1 cellular context compared by ENCODE assay signal in the genomic region with DNA sequence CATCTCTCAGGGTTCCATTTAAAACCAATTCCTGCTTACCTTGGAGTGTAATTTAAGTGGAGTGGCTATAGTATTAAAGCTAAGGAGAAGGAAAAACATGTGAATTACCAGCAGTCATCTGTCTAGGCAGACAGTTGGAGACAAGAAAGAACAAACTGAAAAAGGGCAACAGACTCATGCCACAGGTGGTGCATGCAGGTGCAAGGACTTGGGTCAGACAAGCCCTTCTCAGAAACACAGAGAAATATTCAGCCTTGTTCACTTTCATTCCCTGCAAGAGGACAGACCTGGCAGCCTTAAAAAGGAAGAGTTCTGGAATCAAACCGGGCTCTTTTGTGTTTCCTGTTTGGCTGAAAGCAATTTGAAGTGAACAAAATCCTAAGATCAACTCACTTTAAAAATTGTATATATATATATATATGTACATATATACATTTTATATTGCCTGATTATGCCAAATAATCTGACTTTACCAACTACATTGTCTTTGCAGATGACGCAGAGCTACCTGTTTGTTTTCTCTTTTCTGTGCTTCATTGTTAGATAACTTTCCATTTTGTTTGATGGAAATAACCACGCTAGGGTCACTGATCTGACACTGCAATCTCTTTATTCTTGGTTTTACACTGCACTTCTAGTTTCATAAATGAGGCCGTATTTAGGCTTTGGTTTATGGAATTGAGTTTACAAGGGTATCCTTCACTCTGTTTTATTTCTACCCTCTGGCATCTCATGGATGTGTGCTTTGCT.
TF ChIP-seq lines count a peak whose summit lies in the region.

No MANE protein-coding gene starts in this region.

TF ChIP-seq in WTC11, 78 proteins besides CTCF, POLR2A, EP300 and RAD21 (continued from another document):
- TF ChIP-seq, protein P1, sequence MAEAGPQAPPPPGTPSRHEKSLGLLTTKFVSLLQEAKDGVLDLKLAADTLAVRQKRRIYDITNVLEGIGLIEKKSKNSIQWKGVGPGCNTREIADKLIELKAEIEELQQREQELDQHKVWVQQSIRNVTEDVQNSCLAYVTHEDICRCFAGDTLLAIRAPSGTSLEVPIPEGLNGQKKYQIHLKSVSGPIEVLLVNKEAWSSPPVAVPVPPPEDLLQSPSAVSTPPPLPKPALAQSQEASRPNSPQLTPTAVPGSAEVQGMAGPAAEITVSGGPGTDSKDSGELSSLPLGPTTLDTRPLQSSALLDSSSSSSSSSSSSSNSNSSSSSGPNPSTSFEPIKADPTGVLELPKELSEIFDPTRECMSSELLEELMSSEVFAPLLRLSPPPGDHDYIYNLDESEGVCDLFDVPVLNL (CRISPR knock-in tag; IDR thresholded peaks at IDR 0.05; ENCODE audit: borderline replicate concordance, low read depth), result no peak
- TF ChIP-seq, protein P2, sequence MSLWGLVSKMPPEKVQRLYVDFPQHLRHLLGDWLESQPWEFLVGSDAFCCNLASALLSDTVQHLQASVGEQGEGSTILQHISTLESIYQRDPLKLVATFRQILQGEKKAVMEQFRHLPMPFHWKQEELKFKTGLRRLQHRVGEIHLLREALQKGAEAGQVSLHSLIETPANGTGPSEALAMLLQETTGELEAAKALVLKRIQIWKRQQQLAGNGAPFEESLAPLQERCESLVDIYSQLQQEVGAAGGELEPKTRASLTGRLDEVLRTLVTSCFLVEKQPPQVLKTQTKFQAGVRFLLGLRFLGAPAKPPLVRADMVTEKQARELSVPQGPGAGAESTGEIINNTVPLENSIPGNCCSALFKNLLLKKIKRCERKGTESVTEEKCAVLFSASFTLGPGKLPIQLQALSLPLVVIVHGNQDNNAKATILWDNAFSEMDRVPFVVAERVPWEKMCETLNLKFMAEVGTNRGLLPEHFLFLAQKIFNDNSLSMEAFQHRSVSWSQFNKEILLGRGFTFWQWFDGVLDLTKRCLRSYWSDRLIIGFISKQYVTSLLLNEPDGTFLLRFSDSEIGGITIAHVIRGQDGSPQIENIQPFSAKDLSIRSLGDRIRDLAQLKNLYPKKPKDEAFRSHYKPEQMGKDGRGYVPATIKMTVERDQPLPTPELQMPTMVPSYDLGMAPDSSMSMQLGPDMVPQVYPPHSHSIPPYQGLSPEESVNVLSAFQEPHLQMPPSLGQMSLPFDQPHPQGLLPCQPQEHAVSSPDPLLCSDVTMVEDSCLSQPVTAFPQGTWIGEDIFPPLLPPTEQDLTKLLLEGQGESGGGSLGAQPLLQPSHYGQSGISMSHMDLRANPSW (CRISPR knock-in tag; conservative IDR thresholded peaks at IDR 0.05; ENCODE audit: low read depth), result no peak
- TF ChIP-seq, protein P3, sequence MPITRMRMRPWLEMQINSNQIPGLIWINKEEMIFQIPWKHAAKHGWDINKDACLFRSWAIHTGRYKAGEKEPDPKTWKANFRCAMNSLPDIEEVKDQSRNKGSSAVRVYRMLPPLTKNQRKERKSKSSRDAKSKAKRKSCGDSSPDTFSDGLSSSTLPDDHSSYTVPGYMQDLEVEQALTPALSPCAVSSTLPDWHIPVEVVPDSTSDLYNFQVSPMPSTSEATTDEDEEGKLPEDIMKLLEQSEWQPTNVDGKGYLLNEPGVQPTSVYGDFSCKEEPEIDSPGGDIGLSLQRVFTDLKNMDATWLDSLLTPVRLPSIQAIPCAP (CRISPR knock-in tag; IDR thresholded peaks at IDR 0.05), result no peak
- TF ChIP-seq, protein P4, sequence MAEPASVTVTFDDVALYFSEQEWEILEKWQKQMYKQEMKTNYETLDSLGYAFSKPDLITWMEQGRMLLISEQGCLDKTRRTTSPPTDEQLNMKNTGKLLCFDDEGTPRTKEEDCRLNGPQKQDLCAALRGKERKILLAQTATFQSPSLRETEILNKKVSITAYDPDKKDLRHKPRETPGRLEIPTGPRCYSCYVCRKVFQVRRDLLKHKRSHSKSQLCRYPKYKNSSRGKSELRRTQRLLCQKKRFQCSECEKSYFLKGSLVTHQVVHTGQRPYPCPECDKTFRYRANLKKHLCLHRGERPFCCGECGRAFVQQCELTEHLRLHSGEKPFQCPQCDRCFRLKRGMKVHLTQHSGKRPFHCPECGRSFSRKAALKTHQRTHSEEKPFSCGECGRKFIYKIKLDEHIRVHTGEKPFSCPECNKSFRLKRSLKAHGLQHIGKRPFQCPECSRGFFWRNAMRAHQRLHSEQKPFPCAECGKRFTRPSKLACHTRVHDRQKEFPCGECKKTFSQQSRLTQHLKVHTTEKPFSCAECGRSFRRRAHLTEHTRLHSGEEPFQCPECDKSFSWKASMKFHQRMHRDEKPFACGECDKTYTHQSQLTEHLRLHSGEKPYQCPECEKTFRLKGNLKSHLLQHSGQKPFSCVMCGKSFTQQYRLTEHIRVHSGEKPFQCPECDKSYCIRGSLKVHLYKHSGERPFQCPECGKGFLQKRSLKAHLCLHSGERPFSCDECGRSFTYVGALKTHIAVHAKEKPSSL (CRISPR knock-in tag; conservative IDR thresholded peaks at IDR 0.05), result no peak
- TF ChIP-seq ZBTB21 (CRISPR knock-in tag; IDR thresholded peaks at IDR 0.05; ENCODE audit: borderline replicate concordance) (no peak), ELF4 (CRISPR knock-in tag; IDR thresholded peaks at IDR 0.05; ENCODE audit: low read depth) (no peak), NR2C2 (CRISPR knock-in tag; IDR thresholded peaks at IDR 0.05) (no peak), ZNF219 (CRISPR knock-in tag; IDR thresholded peaks at IDR 0.05; ENCODE audit: borderline replicate concordance) (no peak), ESRRA (CRISPR knock-in tag; IDR thresholded peaks at IDR 0.05; ENCODE audit: borderline replicate concordance) (no peak), TEAD1 (CRISPR knock-in tag; IDR thresholded peaks at IDR 0.05) (no peak)
- TF ChIP-seq, protein P5, sequence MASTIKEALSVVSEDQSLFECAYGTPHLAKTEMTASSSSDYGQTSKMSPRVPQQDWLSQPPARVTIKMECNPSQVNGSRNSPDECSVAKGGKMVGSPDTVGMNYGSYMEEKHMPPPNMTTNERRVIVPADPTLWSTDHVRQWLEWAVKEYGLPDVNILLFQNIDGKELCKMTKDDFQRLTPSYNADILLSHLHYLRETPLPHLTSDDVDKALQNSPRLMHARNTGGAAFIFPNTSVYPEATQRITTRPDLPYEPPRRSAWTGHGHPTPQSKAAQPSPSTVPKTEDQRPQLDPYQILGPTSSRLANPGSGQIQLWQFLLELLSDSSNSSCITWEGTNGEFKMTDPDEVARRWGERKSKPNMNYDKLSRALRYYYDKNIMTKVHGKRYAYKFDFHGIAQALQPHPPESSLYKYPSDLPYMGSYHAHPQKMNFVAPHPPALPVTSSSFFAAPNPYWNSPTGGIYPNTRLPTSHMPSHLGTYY (CRISPR knock-in tag; IDR thresholded peaks at IDR 0.05), result no peak
